In the genomic region with DNA sequence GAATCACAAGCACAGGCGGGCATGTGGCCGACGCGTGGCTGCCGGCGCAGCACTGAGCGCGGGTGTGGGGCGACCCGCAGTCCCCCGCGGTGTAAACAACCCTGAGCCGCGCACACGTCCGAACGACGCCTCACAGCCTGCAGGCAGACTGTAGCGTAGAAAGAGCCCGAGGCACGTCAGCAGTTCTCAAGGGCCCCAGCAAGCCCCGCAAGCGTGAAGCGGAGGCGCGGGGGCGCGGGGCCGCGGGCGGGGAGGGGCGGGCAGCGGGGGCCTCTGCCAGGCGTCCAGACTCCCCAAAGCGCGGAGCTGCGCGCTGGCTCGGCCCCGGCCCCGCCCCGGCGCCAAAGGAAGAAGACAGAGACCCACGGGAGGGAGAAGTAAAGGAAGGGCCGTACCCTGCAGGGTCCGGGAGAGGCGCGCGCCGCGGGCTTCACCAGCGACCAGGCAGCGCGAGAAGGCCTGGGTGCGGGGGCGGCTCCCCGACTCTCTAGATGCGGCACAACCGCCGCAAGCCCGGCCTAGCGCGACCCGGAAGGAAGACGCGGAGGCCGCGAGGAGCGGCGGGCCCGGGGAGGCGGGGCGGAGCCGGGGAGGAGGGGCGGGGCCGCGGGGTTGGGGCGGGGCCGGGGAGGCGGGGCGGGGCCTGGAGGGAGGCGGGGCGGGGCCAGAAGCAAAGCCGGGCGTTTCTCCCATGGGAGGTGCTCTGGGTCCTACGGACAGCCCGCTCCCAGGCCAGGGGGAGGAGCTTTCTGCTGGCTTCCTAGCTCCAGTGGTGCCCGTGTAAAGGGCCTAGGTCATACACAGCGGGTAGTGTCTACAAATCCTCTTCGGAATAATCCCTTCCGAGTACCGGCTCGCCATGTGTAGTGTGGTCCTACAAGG, we compare ENCODE assay signal across 8 cellular contexts. TPM values are rescaled to one million over a fixed set of nuclear protein-coding genes. Genes with fewer than 3 reads are reported as not detected.
DNase-seq lines count a peak whose midpoint lies in the region; ATAC-seq, FAIRE-seq and TF ChIP-seq lines count a peak whose summit lies in the region.

Gene FBXL4 (minus strand): TSS at position 536 of the 882 bp plus-strand sequence. CDS start 20,958 bp downstream, outside the sequence.

- DNase-seq in A172 (ENCODE audit: low spot score): peak; percentile 71
- DNase-seq in NCI-H2171 (lab: John Stamatoyannopoulos, UW): peak; percentile 73
- DNase-seq in T47D (ENCODE audit: low read depth in 1 of 2, low spot score in 1 of 2): peak; percentile 59 to 88
- peak; percentile 91 for DNase-seq in small intestine

- H3K36me3 ChIP-seq in iPS-20b (ENCODE audit: insufficient read depth, low read depth, low read length) (no peaks in the 10 kb centered on the region), small intestine (ENCODE audit: control insufficient read depth in 2 of 2, insufficient read depth in 2 of 2, low read length in 2 of 2) (no peaks in the 10 kb centered on the region)

- H3K27ac ChIP-seq in VCaP: peak within 1 kb of the TSS; percentile 90
- peak within 1 kb of the TSS; percentile 13 for H3K27ac ChIP-seq in iPS-20b (ENCODE audit: low read length)
- H3K27ac ChIP-seq in small intestine (ENCODE audit: low read depth in 1 of 2, low read length in 1 of 2): peak within 1 kb of the TSS; percentile 77 to 90

- FAIRE-seq in small intestine (lab: Jason Lieb, UNC): no peak

- ATAC-seq in GM18517 (IDR thresholded peaks at IDR 0.05; ENCODE audit: unreplicated experiment) (peak; percentile 70), HG03025 (IDR thresholded peaks at IDR 0.05; ENCODE audit: low FRiP score, unreplicated experiment) (peak; percentile 75)

- peak within 1 kb of the TSS; percentile 85 for H3K9ac ChIP-seq in iPS-20b (ENCODE audit: low read depth, low read length)

- 2 to 5% (median 2%) methylated on average over 62 to 93 of the region's 93 CpGs for WGBS in small intestine, 3 donors

- no peak for TF ChIP-seq CTCF in VCaP (conservative IDR thresholded peaks at IDR 0.05)

- H3K27me3 ChIP-seq in iPS-20b (ENCODE audit: insufficient read depth, low read length) (no peaks in the 10 kb centered on the region), small intestine (ENCODE audit: control insufficient read depth in 2 of 2, insufficient read depth in 2 of 2, low read length in 2 of 2) (no peaks in the 10 kb centered on the region)

- H3K4me1 ChIP-seq in iPS-20b (ENCODE audit: insufficient read depth, low read length) (0 out of 2 replicates have a peak, but pooled peaks cover 6% of the 10 kb centered on the region), small intestine (ENCODE audit: control insufficient read depth in 2 of 2, insufficient read depth in 1 of 2, low read depth in 1 of 2, low read length in 1 of 2) (peaks cover 0 to 7% of the 10 kb centered on the region in 2 donors)

- H3K9me3 ChIP-seq in iPS-20b (ENCODE audit: insufficient read depth, low read depth, low read length): no peaks in the 10 kb centered on the region
- no peaks in the 10 kb centered on the region for H3K9me3 ChIP-seq in small intestine (ENCODE audit: control insufficient read depth, low read depth)

- peak within 1 kb of the TSS; percentile 82 for H3K4me3 ChIP-seq in iPS-20b (ENCODE audit: low read length)
- H3K4me3 ChIP-seq in small intestine (ENCODE audit: low read depth in 1 of 2, low read length in 2 of 2): peak within 1 kb of the TSS; percentile 75 to 79

- in situ Hi-C loops in T47D (cut with HindIII; ENCODE audit: low pct_unique_long_range_greater_than_20kb, low sequenced_read_pairs): no loop called here

RNA-seq across cellular contexts. Expression of gene FBXL4, which starts in this region (rescaled TPM):
- 9.7 and 9.8 TPM in 2 replicates for total RNA-seq in A172 (2014; rRNA removed; shearing (Covaris generic))
- 1 to 10 TPM; 3.1 to 5.7 (median 3.5) TPM for polyA plus RNA-seq in small intestine

Comparison
In these comparisons a context has a peak if more than half of its experiments do, and no peak if none do; other contexts are left out.
1. Peak in every context shown above with its lines: DNase-seq, ATAC-seq, H3K4me3 ChIP-seq and H3K27ac ChIP-seq.
2. H3K27ac ChIP-seq: peak in every context shown above with its lines; median percentile 90 in VCaP; 84 in small intestine; 13 in iPS-20b.